ENCODE assay signal across 1 cellular context in the genomic region with DNA sequence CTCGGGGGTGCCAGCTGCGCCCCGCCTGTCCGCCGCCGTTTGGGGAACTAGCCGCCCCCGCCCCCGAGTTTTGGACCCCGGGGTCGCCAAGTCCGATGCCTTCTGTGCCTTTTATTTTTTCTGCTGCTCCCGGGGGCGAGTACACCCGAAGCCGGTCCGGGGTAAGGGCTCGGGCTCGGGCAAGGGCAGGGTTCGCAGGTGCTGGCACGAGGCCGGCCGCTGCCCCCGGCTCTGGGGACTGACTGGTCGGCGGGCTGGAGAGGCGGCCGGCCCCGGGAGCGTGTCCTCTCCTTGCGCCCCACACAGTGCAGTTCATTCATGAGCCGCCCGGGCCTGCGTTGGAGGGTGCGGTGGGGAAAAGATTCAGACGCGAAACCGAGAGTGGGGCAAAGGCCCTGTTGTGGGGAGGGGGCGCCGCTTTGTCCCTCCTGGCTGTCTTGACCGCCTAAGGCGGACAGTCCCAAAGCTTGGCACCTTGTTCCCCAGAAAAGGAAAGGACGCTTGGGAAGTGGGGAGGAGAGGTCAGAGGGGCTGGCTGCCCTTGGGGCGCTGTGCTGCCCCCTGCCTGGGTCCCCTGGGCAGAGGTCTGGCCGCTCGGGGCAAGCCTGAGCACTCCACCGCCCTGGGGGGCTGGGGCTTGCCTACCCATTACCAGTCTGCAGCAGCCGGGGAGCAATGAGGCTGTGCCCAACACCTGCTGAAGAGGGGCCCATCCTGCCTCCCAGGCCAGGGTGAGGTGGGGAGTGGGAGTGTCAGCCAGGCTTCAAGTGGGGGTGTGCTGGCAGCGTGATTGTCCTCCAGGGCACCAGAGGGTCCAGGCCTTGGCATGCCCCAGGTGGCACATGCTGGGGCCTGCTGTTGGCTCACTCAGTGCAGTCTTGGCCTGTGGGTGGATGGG.
TF ChIP-seq lines count a peak whose summit lies in the region.

No MANE protein-coding gene starts in this region.

TF ChIP-seq in K562, 482 proteins besides CTCF, POLR2A, EP300 and RAD21 (continued from another document and continues in another):
- TF ChIP-seq NKRF (IDR thresholded peaks at IDR 0.05; ENCODE audit: borderline replicate concordance) (no peak), GABPB2 (CRISPR knock-in tag; conservative IDR thresholded peaks at IDR 0.05) (no peak), ZNF146 (CRISPR knock-in tag; IDR thresholded peaks at IDR 0.05; ENCODE audit: unreplicated experiment) (no peak), TAL1 (IDR thresholded peaks at IDR 0.05) (0 out of 2 replicates have a peak, but pooled peaks have one; percentile 1), ZBTB2 (IDR thresholded peaks at IDR 0.05) (peak; percentile 44; the same call in 1 of the 2 replicates), ZNF780A (CRISPR knock-in tag; IDR thresholded peaks at IDR 0.05) (no peak), FIP1L1 (IDR thresholded peaks at IDR 0.05; ENCODE audit: low read depth, low read length, poor library complexity, severe bottlenecking) (peak; percentile 44), CBX1 (IDR thresholded peaks at IDR 0.05; ENCODE audit: low read depth) (no peak), TCF7 (IDR thresholded peaks at IDR 0.05; ENCODE audit: borderline replicate concordance) (0 out of 2 replicates have a peak, but pooled peaks have one; percentile 38), TCFL5 (CRISPR knock-in tag; conservative IDR thresholded peaks at IDR 0.05) (no peak), TEAD4 (IDR thresholded peaks at IDR 0.05; ENCODE audit: low read length) (no peak), TEAD4 (CRISPR knock-in tag; IDR thresholded peaks at IDR 0.05; ENCODE audit: borderline replicate concordance) (no peak), SNRNP70 (optimal IDR thresholded peaks at IDR 0.05; ENCODE audit: low read depth, low read length) (no peak), MYC (IDR thresholded peaks at IDR 0.05; ENCODE audit: low read depth, low read length) (no peak), MYC (CRISPR knock-in tag; IDR thresholded peaks at IDR 0.05; ENCODE audit: borderline replicate concordance, low read depth) (peak; percentile 33; the same call in 1 of the 2 replicates), SIN3A (IDR thresholded peaks at IDR 0.05; ENCODE audit: borderline replicate concordance in 2 of 2, control insufficient read depth in 1 of 2, low read depth in 2 of 2, low read length in 2 of 2) (0 out of 4 replicates have a peak, but pooled peaks have one; percentile 6 to 10), ZBTB43 (CRISPR knock-in tag; IDR thresholded peaks at IDR 0.05) (peak; percentile 51; the same call in 1 of the 2 replicates), ZNF263 (CRISPR knock-in tag; IDR thresholded peaks at IDR 0.05; ENCODE audit: borderline replicate concordance) (0 out of 2 replicates have a peak, but pooled peaks have one; percentile 50), SP1 (CRISPR knock-in tag; IDR thresholded peaks at IDR 0.05) (0 out of 2 replicates have a peak, but pooled peaks have one; percentile 55), PHF8 (IDR thresholded peaks at IDR 0.05; ENCODE audit: borderline replicate concordance, low read length) (no peak), CHD2 (IDR thresholded peaks at IDR 0.05; ENCODE audit: low read depth, low read length) (no peak), E2F8 (IDR thresholded peaks at IDR 0.05; ENCODE audit: low read depth, partially characterized antibody) (no peak), ILK (tag; IDR thresholded peaks at IDR 0.05; ENCODE audit: borderline replicate concordance, low read depth) (no peak), FOXJ2 (tag; IDR thresholded peaks at IDR 0.05) (no peak), ZNF77 (CRISPR knock-in tag; IDR thresholded peaks at IDR 0.05) (no peak), PURB (CRISPR knock-in tag; IDR thresholded peaks at IDR 0.05; ENCODE audit: low read depth) (0 out of 2 replicates have a peak, but pooled peaks have one; percentile 66), RERE (CRISPR knock-in tag; IDR thresholded peaks at IDR 0.05; ENCODE audit: borderline replicate concordance) (peak; percentile 42; the same call in 1 of the 2 replicates), FOXJ3 (CRISPR knock-in tag; IDR thresholded peaks at IDR 0.05) (no peak), HDAC3 (IDR thresholded peaks at IDR 0.05; ENCODE audit: borderline replicate concordance, partially characterized antibody) (no peak), JUND (IDR thresholded peaks at IDR 0.05; ENCODE audit: borderline replicate concordance, low read depth, low read length) (0 out of 2 replicates have a peak, but pooled peaks have one; percentile 6), JUND (tag; IDR thresholded peaks at IDR 0.05; ENCODE audit: borderline replicate concordance, low read depth, low read length) (no peak)
- TF ChIP-seq, protein P1, sequence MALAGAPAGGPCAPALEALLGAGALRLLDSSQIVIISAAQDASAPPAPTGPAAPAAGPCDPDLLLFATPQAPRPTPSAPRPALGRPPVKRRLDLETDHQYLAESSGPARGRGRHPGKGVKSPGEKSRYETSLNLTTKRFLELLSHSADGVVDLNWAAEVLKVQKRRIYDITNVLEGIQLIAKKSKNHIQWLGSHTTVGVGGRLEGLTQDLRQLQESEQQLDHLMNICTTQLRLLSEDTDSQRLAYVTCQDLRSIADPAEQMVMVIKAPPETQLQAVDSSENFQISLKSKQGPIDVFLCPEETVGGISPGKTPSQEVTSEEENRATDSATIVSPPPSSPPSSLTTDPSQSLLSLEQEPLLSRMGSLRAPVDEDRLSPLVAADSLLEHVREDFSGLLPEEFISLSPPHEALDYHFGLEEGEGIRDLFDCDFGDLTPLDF (CRISPR knock-in tag; IDR thresholded peaks at IDR 0.05) = peak; percentile 53; the same call in 1 of the 2 replicates
- TF ChIP-seq, protein P2, sequence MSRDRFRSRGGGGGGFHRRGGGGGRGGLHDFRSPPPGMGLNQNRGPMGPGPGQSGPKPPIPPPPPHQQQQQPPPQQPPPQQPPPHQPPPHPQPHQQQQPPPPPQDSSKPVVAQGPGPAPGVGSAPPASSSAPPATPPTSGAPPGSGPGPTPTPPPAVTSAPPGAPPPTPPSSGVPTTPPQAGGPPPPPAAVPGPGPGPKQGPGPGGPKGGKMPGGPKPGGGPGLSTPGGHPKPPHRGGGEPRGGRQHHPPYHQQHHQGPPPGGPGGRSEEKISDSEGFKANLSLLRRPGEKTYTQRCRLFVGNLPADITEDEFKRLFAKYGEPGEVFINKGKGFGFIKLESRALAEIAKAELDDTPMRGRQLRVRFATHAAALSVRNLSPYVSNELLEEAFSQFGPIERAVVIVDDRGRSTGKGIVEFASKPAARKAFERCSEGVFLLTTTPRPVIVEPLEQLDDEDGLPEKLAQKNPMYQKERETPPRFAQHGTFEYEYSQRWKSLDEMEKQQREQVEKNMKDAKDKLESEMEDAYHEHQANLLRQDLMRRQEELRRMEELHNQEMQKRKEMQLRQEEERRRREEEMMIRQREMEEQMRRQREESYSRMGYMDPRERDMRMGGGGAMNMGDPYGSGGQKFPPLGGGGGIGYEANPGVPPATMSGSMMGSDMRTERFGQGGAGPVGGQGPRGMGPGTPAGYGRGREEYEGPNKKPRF (IDR thresholded peaks at IDR 0.05; ENCODE audit: low read depth, low read length) = no peak
- TF ChIP-seq, protein P3, sequence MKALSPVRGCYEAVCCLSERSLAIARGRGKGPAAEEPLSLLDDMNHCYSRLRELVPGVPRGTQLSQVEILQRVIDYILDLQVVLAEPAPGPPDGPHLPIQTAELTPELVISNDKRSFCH (CRISPR knock-in tag; IDR thresholded peaks at IDR 0.05) = no peak
- TF ChIP-seq, protein P3 (tag; IDR thresholded peaks at IDR 0.05) = peak; percentile 41; the same call in 1 of the 2 replicates
- TF ChIP-seq, protein P4, sequence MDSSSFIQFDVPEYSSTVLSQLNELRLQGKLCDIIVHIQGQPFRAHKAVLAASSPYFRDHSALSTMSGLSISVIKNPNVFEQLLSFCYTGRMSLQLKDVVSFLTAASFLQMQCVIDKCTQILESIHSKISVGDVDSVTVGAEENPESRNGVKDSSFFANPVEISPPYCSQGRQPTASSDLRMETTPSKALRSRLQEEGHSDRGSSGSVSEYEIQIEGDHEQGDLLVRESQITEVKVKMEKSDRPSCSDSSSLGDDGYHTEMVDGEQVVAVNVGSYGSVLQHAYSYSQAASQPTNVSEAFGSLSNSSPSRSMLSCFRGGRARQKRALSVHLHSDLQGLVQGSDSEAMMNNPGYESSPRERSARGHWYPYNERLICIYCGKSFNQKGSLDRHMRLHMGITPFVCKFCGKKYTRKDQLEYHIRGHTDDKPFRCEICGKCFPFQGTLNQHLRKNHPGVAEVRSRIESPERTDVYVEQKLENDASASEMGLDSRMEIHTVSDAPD (CRISPR knock-in tag; IDR thresholded peaks at IDR 0.05) = no peak
